Comparison of ENCODE assay signal across 36 cellular contexts in the genomic region with DNA sequence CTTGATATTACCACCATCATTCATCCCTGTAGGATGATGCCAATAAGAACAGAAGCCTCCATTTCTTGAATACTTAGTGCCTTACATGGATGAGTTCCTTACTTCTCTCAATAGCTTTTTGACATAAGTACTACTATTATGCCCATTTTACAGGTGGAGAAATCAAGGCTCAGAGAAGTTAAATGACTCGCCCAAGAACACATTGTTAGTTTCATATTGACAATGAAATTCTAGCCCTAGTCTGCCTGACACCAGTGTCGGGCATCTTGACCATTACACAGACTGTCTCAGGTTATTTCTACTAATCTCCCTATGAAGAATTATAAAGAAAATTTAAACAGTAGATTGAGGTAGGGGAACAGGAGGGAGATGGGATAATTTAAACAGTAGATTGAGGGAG.
"Had no signal": no experiment of that assay in that cellular context is flagged by ENCODE, and none has a peak within 500 bp of the region (broad histone marks: within the 10 kb centered on the region; RNA-seq: fewer than 3 reads in every experiment).

No MANE protein-coding gene starts in this region.

- H3K36me3 ChIP-seq: MG63 had no signal

- H3K4me3 ChIP-seq: MG63 had no signal

- H3K9ac ChIP-seq: KMS-11 had no signal

- H3K27ac ChIP-seq: KMS-11 had no signal

- H3K4me2 ChIP-seq: KMS-11 had no signal

- DNase-seq: Karpas-422, Kasumi-1, MG63, MM.1S, MV-4-11, NCI-H1048, NCI-H1092, NCI-H1092 treated with DMSO at 0.1 percent for 48 hours, NCI-H1105, NCI-H1105 treated with DMSO at 0.1 percent for 48 hours, NCI-H1417, NCI-H1417 treated with DMSO at 0.1 percent for 48 hours, NCI-H1436, NCI-H1436 treated with DMSO at 0.1 percent for 48 hours, NCI-H146, NCI-H1694, NCI-H1694 treated with DMSO at 0.1 percent for 48 hours, NCI-H187, NCI-H187 treated with DMSO at 0.1 percent for 48 hours, NCI-H1930, NCI-H2029, NCI-H2029 treated with DMSO at 0.1 percent for 48 hours, NCI-H2081, NCI-H2081 treated with DMSO at 0.1 percent for 48 hours, NCI-H2107, NCI-H2171, NCI-H2171 treated with DMSO at 0.1 percent for 48 hours, NCI-H2227 treated with DMSO at 0.1 percent for 48 hours, NCI-H226, NCI-H345, NCI-H446, NCI-H446 treated with DMSO at 0.1 percent for 48 hours, NCI-H510A, NCI-H510A treated with DMSO at 0.1 percent for 48 hours, NCI-H524 had no signal

- H3K9me3 ChIP-seq: MG63 had no signal
